ENCODE assay signal across 11 cellular contexts in the genomic region with DNA sequence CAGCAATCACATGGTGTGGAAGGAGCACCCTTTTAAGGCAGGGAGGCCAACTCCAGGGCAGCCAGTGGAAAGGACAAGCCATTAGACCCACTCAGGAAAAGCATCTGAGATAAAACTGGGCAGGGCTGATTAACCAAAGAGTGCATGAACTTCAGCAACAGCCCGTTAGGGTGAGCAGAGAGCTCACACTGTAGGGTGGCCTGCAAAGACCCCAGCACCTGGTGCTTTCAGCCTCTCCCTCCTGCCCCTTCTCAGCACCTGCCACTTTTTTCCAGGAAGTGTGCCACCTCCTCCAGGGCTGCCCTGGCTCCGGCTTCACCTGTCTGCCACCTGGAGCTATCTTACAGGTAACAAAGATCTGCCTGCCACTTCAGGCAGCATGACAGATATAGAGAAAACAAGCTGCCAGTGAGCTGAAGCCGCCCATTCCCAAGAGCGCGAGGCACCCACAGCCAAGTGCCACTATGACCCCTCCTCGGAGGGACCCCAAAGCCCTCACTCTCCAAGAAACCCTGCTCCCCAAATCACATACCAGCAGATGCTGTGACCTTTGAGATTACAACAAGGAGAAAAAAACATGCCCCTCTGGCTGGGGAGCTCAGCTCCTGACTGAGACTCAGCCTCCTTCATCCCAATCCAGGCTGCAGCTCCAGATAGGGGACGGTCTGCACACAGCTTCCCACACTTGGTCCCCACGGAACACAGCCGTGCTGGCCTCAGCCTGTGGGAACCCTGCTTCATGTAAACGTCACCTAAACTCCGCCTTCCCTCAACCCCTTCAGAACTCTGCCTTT.
DNase-seq lines count a peak whose midpoint lies in the region; ATAC-seq and TF ChIP-seq lines count a peak whose summit lies in the region.
"Had no signal": no experiment of that assay in that cellular context is flagged by ENCODE, and none has a peak within 500 bp of the region (broad histone marks: within the 10 kb centered on the region; RNA-seq: fewer than 3 reads in every experiment).

No MANE protein-coding gene starts in this region.

- H3F3A ChIP-seq in smooth muscle cell (ENCODE audit: low read depth), result no peaks in the 10 kb centered on the region

- H3K36me3 ChIP-seq in smooth muscle cell (ENCODE audit: low read depth), result no peaks in the 10 kb centered on the region

- H2AFZ ChIP-seq in smooth muscle cell (ENCODE audit: low read depth), result no peak overlapping the region

- no peak for TF ChIP-seq CTCF in smooth muscle cell (IDR thresholded peaks at IDR 0.05; ENCODE audit: borderline replicate concordance, insufficient read depth, poor library complexity, severe bottlenecking)

- H3K36me3 Mint-ChIP-seq in activated naive CD4-positive, alpha-beta T cell treated with anti-CD3 and anti-CD28 coated beads, Interleukin-2, amount 50 U/mL, for 72 hours, result no peaks in the 10 kb centered on the region

- ATAC-seq in GM21717 (IDR thresholded peaks at IDR 0.05; ENCODE audit: unreplicated experiment), result peak; percentile 5
- ATAC-seq in activated naive CD4-positive, alpha-beta T cell treated with anti-CD3 and anti-CD28 coated beads, Interleukin-2, amount 50 U/mL, for 72 hours, result no peak

- H3K79me2 ChIP-seq in smooth muscle cell (ENCODE audit: low read depth), result no peaks in the 10 kb centered on the region

- peak; percentile 9 for DNase-seq in D341Med (ENCODE audit: low spot score)
- DNase-seq in NCI-H345 treated with DMSO at 0.1 percent for 48 hours (lab: John Stamatoyannopoulos, UW; ENCODE audit: unreplicated experiment), result peak; percentile 82
- no peak for DNase-seq in AG08395 (ENCODE audit: low spot score)
- DNase-seq in smooth muscle cell (lab: John Stamatoyannopoulos, UW; ENCODE audit: unreplicated experiment), result no peak
- DNase-seq in activated naive CD4-positive, alpha-beta T cell treated with anti-CD3 and anti-CD28 coated beads, Interleukin-2, amount 50 U/mL, for 72 hours (ENCODE audit: low spot score in 2 of 2), result no peak
- DNase-seq in stimulated activated CD4-positive, alpha-beta T cell treated with anti-CD3 and anti-CD28 coated beads, Interleukin-1b, Interleukin-23, amount 100 ng/mL, for 48 hours, result no peak
- DNase-seq: right cardiac atrium, SHP77 treated with DMSO at 0.1 percent for 48 hours had no signal

- no peak overlapping the region for H3K9ac ChIP-seq in smooth muscle cell (ENCODE audit: low read depth)

- H4K20me1 ChIP-seq in smooth muscle cell (ENCODE audit: low read depth), result peaks cover 20% of the 10 kb centered on the region

- H3K27me3 ChIP-seq in layer of hippocampus (ENCODE audit: control insufficient read depth, insufficient read depth, low read length) (no peaks in the 10 kb centered on the region), smooth muscle cell (ENCODE audit: low read depth) (no peaks in the 10 kb centered on the region)
- H3K27me3 ChIP-seq: tibial artery had no signal

- 84% methylated on average over 11 of the region's 11 CpGs for WGBS in smooth muscle cell (ENCODE audit: low lambda C conversion rate)

- no peaks in the 10 kb centered on the region for H3K9me3 Mint-ChIP-seq in activated naive CD4-positive, alpha-beta T cell treated with anti-CD3 and anti-CD28 coated beads, Interleukin-2, amount 50 U/mL, for 72 hours

- H3K27ac Mint-ChIP-seq in activated naive CD4-positive, alpha-beta T cell treated with anti-CD3 and anti-CD28 coated beads, Interleukin-2, amount 50 U/mL, for 72 hours, result peak overlapping the region in 1 of 2 donors; percentile 65

- H3K4me3 ChIP-seq in smooth muscle cell, result no peak overlapping the region
- H3K4me3 ChIP-seq: tibial artery had no signal

- H3K4me2 ChIP-seq in smooth muscle cell, result no peak overlapping the region

- H3K27ac ChIP-seq in layer of hippocampus (ENCODE audit: low read depth, low read length) (peak overlapping the region; percentile 78), smooth muscle cell (ENCODE audit: low read depth) (no peak overlapping the region)
- H3K27ac ChIP-seq: tibial artery had no signal

- no peaks in the 10 kb centered on the region for H3K4me1 ChIP-seq in smooth muscle cell (ENCODE audit: low read depth)
- H3K4me1 ChIP-seq: tibial artery had no signal

- no peaks in the 10 kb centered on the region for H3K9me3 ChIP-seq in smooth muscle cell (replicated peaks; ENCODE audit: low read depth)
- H3K9me3 ChIP-seq: tibial artery had no signal

Comparison
In these comparisons a context has a peak if more than half of its experiments do, and no peak if none do; other contexts are left out.
1. DNase-seq: peak in D341Med (single experiment) and NCI-H345 treated with DMSO at 0.1 percent for 48 hours (single experiment); none in AG08395 (single experiment), smooth muscle cell (single experiment), activated naive CD4-positive, alpha-beta T cell treated with anti-CD3 and anti-CD28 coated beads, Interleukin-2, amount 50 U/mL, for 72 hours (0 of 2) and stimulated activated CD4-positive, alpha-beta T cell treated with anti-CD3 and anti-CD28 coated beads, Interleukin-1b, Interleukin-23, amount 100 ng/mL, for 48 hours (single experiment).